10 cellular contexts compared by ENCODE assay signal in the genomic region with DNA sequence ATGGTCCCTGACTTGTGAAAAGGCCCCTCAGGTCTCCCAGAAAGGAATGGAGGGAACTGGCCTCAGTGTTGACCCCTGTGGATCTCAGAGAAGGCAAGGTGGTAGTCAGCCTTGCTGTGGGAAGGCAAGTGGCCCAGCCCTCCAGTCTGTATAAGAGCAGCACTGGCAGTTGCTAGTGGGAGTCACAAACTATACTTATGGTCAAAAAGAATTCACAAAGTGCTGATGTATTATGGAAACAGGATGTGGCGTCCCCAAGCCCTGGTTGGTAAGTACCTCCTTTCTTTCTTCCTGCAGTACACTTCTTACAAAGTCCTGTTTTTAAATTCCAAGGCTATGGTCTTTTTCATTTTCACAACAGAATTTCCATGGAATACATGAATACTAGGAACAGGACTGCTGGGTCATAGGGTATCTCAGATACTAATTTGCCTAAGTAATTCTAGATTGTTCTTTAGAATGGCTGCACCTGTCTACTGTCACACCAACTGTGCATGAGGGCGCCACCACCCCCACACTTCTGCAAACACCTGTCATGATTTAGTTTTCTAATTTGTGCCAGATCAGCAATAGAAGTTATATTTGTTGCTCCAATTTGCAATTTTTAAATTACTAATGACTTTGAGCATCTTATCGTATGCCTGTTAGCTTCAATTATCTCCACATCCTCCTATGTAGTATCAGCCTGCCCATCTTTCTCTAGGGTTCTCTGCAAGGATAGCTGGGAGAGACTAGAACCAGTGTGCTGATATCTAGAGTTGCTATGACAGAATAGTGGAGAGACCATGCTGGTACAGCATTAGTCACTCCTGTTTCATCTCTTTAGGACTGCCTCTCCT.
DNase-seq lines count a peak whose midpoint lies in the region; ATAC-seq and TF ChIP-seq lines count a peak whose summit lies in the region.
"Had no signal": no experiment of that assay in that cellular context is flagged by ENCODE, and none has a peak within 500 bp of the region (broad histone marks: within the 10 kb centered on the region; RNA-seq: fewer than 3 reads in every experiment).

No MANE protein-coding gene starts in this region.

- no peaks in the 10 kb centered on the region for H3K27me3 ChIP-seq in MM.1S (replicated peaks; ENCODE audit: insufficient read depth, low read length)

- DNase-seq in activated T-cell treated with anti-CD3 and anti-CD28 coated beads for 48 hours (ENCODE audit: low read depth) (peak; percentile 5), activated T-cell treated with anti-CD3 and anti-CD28 coated beads for 4 hours (no peak), MM.1S (peak; percentile 60), NCI-H2196 treated with DMSO at 0.1 percent for 48 hours (lab: John Stamatoyannopoulos, UW; ENCODE audit: unreplicated experiment) (no peak), DMS53 (lab: John Stamatoyannopoulos, UW) (no peak), NCI-H1694 treated with DMSO at 0.1 percent for 48 hours (lab: John Stamatoyannopoulos, UW) (no peak)
- no peak for DNase-seq in stimulated activated naive B cell treated with anti-CD40 and anti-IgM and Interleukin-4, amounts not matched to agents 10 μg/mL and 1 μg/mL and 100 μg/mL, for 72 hours
- DNase-seq: left colon, Right ventricle myocardium superior had no signal

- peaks cover 0 to 1% of the 10 kb centered on the region in 2 donors for H3K9me3 Mint-ChIP-seq in stimulated activated naive B cell treated with anti-CD40 and anti-IgM and Interleukin-4, amounts not matched to agents 10 μg/mL and 1 μg/mL and 100 μg/mL, for 72 hours

- H3K36me3 ChIP-seq in MM.1S (replicated peaks; ENCODE audit: insufficient read depth, low read length), result no peaks in the 10 kb centered on the region

- H3K9ac ChIP-seq in MM.1S (ENCODE audit: low read length), result no peak overlapping the region

- H3K4me3 Mint-ChIP-seq in stimulated activated naive B cell treated with anti-CD40 and anti-IgM and Interleukin-4, amounts not matched to agents 10 μg/mL and 1 μg/mL and 100 μg/mL, for 72 hours, result no peak overlapping the region

- no peak overlapping the region; the same call in 1 of the 2 replicates for H3K4me2 ChIP-seq in MM.1S (ENCODE audit: low read depth, low read length)

- no peaks in the 10 kb centered on the region for H3F3A ChIP-seq in MM.1S (ENCODE audit: insufficient read depth, low read length)

- peaks cover 9 to 37% of the 10 kb centered on the region in 2 donors for H3K4me1 Mint-ChIP-seq in stimulated activated naive B cell treated with anti-CD40 and anti-IgM and Interleukin-4, amounts not matched to agents 10 μg/mL and 1 μg/mL and 100 μg/mL, for 72 hours

- no peaks in the 10 kb centered on the region for H3K9me3 ChIP-seq in MM.1S (replicated peaks; ENCODE audit: insufficient read depth, low read length)

- peak overlapping the region; percentile 40; the same call in 1 of the 2 replicates for H3K27ac ChIP-seq in MM.1S (ENCODE audit: low read length)

- no peak overlapping the region for H3K27ac Mint-ChIP-seq in stimulated activated naive B cell treated with anti-CD40 and anti-IgM and Interleukin-4, amounts not matched to agents 10 μg/mL and 1 μg/mL and 100 μg/mL, for 72 hours

- peak; percentile 73 for ATAC-seq in GM21723 (IDR thresholded peaks at IDR 0.05; ENCODE audit: unreplicated experiment)
- ATAC-seq in stimulated activated naive B cell treated with anti-CD40 and anti-IgM and Interleukin-4, amounts not matched to agents 10 μg/mL and 1 μg/mL and 100 μg/mL, for 72 hours (replicated peaks), result peak; percentile 40 to 51
- ATAC-seq: left colon had no signal

- H4K20me1 ChIP-seq in MM.1S (ENCODE audit: insufficient read depth, low read length), result no peaks in the 10 kb centered on the region

- H2AFZ ChIP-seq in MM.1S (ENCODE audit: low read length), result 0 out of 2 replicates have a peak overlapping the region, but pooled peaks have one; percentile 0

- no peak for TF ChIP-seq CTCF in MM.1S (IDR thresholded peaks at IDR 0.05; ENCODE audit: low read length)

- H3K4me1 ChIP-seq in MM.1S (ENCODE audit: low read length), result peaks cover 27% of the 10 kb centered on the region

- no peaks in the 10 kb centered on the region for H3K9me2 ChIP-seq in MM.1S (replicated peaks; ENCODE audit: insufficient read depth, low read length)

- peaks cover 0 to 2% of the 10 kb centered on the region in 2 donors for H3K36me3 Mint-ChIP-seq in stimulated activated naive B cell treated with anti-CD40 and anti-IgM and Interleukin-4, amounts not matched to agents 10 μg/mL and 1 μg/mL and 100 μg/mL, for 72 hours

- H3K79me2 ChIP-seq in MM.1S (ENCODE audit: low read length), result no peaks in the 10 kb centered on the region

- no peak overlapping the region for H3K4me3 ChIP-seq in MM.1S (ENCODE audit: low read length)

- peaks cover 60 to 75% of the 10 kb centered on the region in 2 donors for H3K27me3 Mint-ChIP-seq in stimulated activated naive B cell treated with anti-CD40 and anti-IgM and Interleukin-4, amounts not matched to agents 10 μg/mL and 1 μg/mL and 100 μg/mL, for 72 hours

Comparison
In these comparisons a context has a peak if more than half of its experiments do, and no peak if none do; other contexts are left out.
1. DNase-seq: peak in activated T-cell treated with anti-CD3 and anti-CD28 coated beads for 48 hours (single experiment) and MM.1S (single experiment); none in activated T-cell treated with anti-CD3 and anti-CD28 coated beads for 4 hours (single experiment), stimulated activated naive B cell treated with anti-CD40 and anti-IgM and Interleukin-4, amounts not matched to agents 10 μg/mL and 1 μg/mL and 100 μg/mL, for 72 hours (single experiment), NCI-H2196 treated with DMSO at 0.1 percent for 48 hours (single experiment), DMS53 (single experiment) and NCI-H1694 treated with DMSO at 0.1 percent for 48 hours (single experiment).